In genomic region chr3:172514678-172515077, GRCh38 we compare ENCODE assay signal across 1 cellular context.
TF ChIP-seq lines count a peak whose summit lies in the region.

No MANE protein-coding gene starts in this region.

TF ChIP-seq in GM23338, 12 proteins besides CTCF, POLR2A, EP300 and RAD21 (continued from another document):
- TF ChIP-seq, protein P1, sequence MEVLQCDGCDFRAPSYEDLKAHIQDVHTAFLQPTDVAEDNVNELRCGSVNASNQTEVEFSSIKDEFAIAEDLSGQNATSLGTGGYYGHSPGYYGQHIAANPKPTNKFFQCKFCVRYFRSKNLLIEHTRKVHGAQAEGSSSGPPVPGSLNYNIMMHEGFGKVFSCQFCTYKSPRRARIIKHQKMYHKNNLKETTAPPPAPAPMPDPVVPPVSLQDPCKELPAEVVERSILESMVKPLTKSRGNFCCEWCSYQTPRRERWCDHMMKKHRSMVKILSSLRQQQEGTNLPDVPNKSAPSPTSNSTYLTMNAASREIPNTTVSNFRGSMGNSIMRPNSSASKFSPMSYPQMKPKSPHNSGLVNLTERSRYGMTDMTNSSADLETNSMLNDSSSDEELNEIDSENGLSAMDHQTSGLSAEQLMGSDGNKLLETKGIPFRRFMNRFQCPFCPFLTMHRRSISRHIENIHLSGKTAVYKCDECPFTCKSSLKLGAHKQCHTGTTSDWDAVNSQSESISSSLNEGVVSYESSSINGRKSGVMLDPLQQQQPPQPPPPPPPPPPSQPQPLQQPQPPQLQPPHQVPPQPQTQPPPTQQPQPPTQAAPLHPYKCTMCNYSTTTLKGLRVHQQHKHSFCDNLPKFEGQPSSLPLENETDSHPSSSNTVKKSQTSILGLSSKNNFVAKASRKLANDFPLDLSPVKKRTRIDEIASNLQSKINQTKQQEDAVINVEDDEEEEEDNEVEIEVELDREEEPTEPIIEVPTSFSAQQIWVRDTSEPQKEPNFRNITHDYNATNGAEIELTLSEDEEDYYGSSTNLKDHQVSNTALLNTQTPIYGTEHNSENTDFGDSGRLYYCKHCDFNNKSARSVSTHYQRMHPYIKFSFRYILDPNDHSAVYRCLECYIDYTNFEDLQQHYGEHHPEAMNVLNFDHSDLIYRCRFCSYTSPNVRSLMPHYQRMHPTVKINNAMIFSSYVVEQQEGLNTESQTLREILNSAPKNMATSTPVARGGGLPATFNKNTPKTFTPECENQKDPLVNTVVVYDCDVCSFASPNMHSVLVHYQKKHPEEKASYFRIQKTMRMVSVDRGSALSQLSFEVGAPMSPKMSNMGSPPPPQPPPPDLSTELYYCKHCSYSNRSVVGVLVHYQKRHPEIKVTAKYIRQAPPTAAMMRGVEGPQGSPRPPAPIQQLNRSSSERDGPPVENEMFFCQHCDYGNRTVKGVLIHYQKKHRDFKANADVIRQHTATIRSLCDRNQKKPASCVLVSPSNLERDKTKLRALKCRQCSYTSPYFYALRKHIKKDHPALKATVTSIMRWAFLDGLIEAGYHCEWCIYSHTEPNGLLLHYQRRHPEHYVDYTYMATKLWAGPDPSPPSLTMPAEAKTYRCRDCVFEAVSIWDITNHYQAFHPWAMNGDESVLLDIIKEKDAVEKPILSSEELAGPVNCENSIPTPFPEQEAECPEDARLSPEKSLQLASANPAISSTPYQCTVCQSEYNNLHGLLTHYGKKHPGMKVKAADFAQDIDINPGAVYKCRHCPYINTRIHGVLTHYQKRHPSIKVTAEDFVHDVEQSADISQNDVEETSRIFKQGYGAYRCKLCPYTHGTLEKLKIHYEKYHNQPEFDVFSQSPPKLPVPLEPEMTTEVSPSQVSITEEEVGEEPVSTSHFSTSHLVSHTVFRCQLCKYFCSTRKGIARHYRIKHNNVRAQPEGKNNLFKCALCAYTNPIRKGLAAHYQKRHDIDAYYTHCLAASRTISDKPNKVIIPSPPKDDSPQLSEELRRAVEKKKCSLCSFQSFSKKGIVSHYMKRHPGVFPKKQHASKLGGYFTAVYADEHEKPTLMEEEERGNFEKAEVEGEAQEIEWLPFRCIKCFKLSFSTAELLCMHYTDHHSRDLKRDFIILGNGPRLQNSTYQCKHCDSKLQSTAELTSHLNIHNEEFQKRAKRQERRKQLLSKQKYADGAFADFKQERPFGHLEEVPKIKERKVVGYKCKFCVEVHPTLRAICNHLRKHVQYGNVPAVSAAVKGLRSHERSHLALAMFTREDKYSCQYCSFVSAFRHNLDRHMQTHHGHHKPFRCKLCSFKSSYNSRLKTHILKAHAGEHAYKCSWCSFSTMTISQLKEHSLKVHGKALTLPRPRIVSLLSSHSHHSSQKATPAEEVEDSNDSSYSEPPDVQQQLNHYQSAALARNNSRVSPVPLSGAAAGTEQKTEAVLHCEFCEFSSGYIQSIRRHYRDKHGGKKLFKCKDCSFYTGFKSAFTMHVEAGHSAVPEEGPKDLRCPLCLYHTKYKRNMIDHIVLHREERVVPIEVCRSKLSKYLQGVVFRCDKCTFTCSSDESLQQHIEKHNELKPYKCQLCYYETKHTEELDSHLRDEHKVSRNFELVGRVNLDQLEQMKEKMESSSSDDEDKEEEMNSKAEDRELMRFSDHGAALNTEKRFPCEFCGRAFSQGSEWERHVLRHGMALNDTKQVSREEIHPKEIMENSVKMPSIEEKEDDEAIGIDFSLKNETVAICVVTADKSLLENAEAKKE (CRISPR knock-in tag; IDR thresholded peaks at IDR 0.05), result no peak
- no peak for TF ChIP-seq ZNF114 (CRISPR knock-in tag; IDR thresholded peaks at IDR 0.05)
